ENCODE assay signal across 12 cellular contexts in genomic region chr9:35847786-35848185, GRCh38. TPM values are rescaled to one million over a fixed set of nuclear protein-coding genes. Genes with fewer than 3 reads are reported as not detected.
DNase-seq lines count a peak whose midpoint lies in the region; ATAC-seq and TF ChIP-seq lines count a peak whose summit lies in the region.
"Had no signal": no experiment of that assay in that cellular context is flagged by ENCODE, and none has a peak within 500 bp of the region (broad histone marks: within the 10 kb centered on the region; RNA-seq: fewer than 3 reads in every experiment).

No MANE protein-coding gene starts in this region.

- peaks cover 5% of the 10 kb centered on the region; the same call in 1 of the 2 replicates for H3K36me3 ChIP-seq in BLaER1
- H3K36me3 ChIP-seq in H7 (replicated peaks; ENCODE audit: control insufficient read depth, insufficient read depth, low read length) = no peaks in the 10 kb centered on the region; the same call in 1 of the 2 replicates

- intact Hi-C loops in dorsolateral prefrontal cortex (cut with DNase I) (no loop called here), posterior cingulate gyrus (cut with DNase I) (no loop called here)

- no peak for TF ChIP-seq CTCF in dorsolateral prefrontal cortex (IDR thresholded peaks at IDR 0.05 in 54 of 56, conservative IDR thresholded peaks at IDR 0.05 in 2 of 56; ENCODE audit: low read depth in 1 of 56, partially characterized antibody in 56 of 56)

- no peaks in the 10 kb centered on the region for H3K9me3 ChIP-seq in BLaER1
- H3K9me3 ChIP-seq: Caco-2 had no signal

- ATAC-seq in GM19397 (IDR thresholded peaks at IDR 0.05; ENCODE audit: unreplicated experiment) (peak; percentile 17), HG03097 (IDR thresholded peaks at IDR 0.05; ENCODE audit: low FRiP score, unreplicated experiment) (peak; percentile 7)
- ATAC-seq: left lobe of liver had no signal

- DNase-seq in dorsolateral prefrontal cortex (no peak), H7 (no peak), activated gamma-delta T cell treated with Interleukin-2 at 50 U/mL for 16 hours (no peak), NCI-H2107 (lab: John Stamatoyannopoulos, UW) (no peak), posterior cingulate gyrus (no peak)
- DNase-seq: Caco-2; stimulated activated CD4-positive, alpha-beta T cell treated with anti-CD3 and anti-CD28 coated beads, Interleukin-4, amount 100 ng/mL, for 1 hour had no signal

- no peak overlapping the region; the same call in 1 of the 2 replicates for H3K9ac ChIP-seq in BLaER1

- peak overlapping the region; percentile 50 for H3K27ac ChIP-seq in BLaER1
- H3K27ac ChIP-seq in dorsolateral prefrontal cortex = peak overlapping the region in 32 of 59 donors; percentile 1 to 68 (median 40)

- H3K27me3 ChIP-seq in BLaER1 = no peaks in the 10 kb centered on the region
- H3K27me3 ChIP-seq in dorsolateral prefrontal cortex = no peaks in the 10 kb centered on the region
- peaks cover 19% of the 10 kb centered on the region; the same call in 1 of the 2 replicates for H3K27me3 ChIP-seq in H7 (ENCODE audit: control insufficient read depth, insufficient read depth, low read length)

- H3K4me3 ChIP-seq in BLaER1 = no peak overlapping the region
- no peak overlapping the region for H3K4me3 ChIP-seq in dorsolateral prefrontal cortex
- H3K4me3 ChIP-seq in H7 (ENCODE audit: insufficient read depth, low read depth, low read length) = no peak overlapping the region

- H3K4me2 ChIP-seq in BLaER1 = peak overlapping the region; percentile 71

- H4K20me1 ChIP-seq in BLaER1 = peaks cover 13% of the 10 kb centered on the region

- peaks cover 66% of the 10 kb centered on the region for H3K4me1 ChIP-seq in BLaER1
- H3K4me1 ChIP-seq: Caco-2 had no signal

RNA-seq across cellular contexts. Expression of gene TMEM8B, which starts 18.8 kb away (rescaled TPM):
- total RNA-seq in dorsolateral prefrontal cortex = 10 to 100 TPM; 40.1 to 83.0 (median 60.2) TPM
- total RNA-seq in H7 (2014; rRNA removed; shearing (Covaris generic)) = 2.0 and 3.1 TPM in 2 replicates

RNA-seq across cellular contexts. Expression of gene FAM221B, which starts 19.3 kb away (rescaled TPM):
- total RNA-seq in dorsolateral prefrontal cortex = under 1 TPM in 2 of 120 experiments, not detected in 118; 0.26 to 0.75 TPM
- total RNA-seq in H7 (2014; rRNA removed; shearing (Covaris generic)) = not detected in 2 replicates
- total RNA-seq: Caco-2, H1, left lobe of liver had no signal

RNA-seq across cellular contexts. Expression of gene OR13J1, which starts 22.4 kb away (rescaled TPM):
- not detected for total RNA-seq in dorsolateral prefrontal cortex
- not detected in 2 replicates for total RNA-seq in H7 (2014; rRNA removed; shearing (Covaris generic))
- total RNA-seq: Caco-2, H1, left lobe of liver had no signal

RNA-seq across cellular contexts. Expression of gene HINT2, which starts 32.9 kb away (rescaled TPM):
- total RNA-seq in dorsolateral prefrontal cortex = 10 to 100 TPM; 16.1 to 49.1 (median 32.2) TPM
- total RNA-seq in H7 (2014; rRNA removed; shearing (Covaris generic)) = 46.9 and 53.8 TPM in 2 replicates

RNA-seq across cellular contexts. Expression of gene SPAG8, which starts 35.7 kb away (rescaled TPM):
- 10 to 100 TPM in 42 of 120 experiments, 1 to 10 TPM in 78; 2.9 to 19.2 (median 9.0) TPM for total RNA-seq in dorsolateral prefrontal cortex
- 0.15 and 0.55 TPM in 2 replicates for total RNA-seq in H7 (2014; rRNA removed; shearing (Covaris generic))
